ENCODE assay signal across 1 cellular context in the genomic region with DNA sequence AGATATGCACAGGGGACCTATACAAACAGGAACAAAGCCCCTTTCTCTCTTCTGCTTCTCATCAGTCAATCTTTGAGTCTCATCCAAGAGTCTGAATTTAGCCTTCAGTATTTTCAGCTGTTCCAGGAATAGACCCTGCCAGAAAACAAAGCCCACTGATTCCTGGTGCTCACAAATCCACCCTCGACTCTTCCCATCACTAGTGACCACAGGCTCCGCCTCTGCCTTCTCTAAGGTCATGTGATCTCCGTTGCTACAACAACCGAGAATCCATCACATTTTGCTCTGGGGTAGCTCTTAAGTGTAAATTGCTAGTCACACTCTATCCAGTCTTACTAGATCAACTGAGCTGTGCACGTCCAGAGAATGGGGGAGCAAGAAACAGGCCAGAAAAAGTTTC.
TF ChIP-seq lines count a peak whose summit lies in the region.

No MANE protein-coding gene starts in this region.

TF ChIP-seq in K562, 482 proteins besides CTCF, POLR2A, EP300 and RAD21 (continued from another document):
- TF ChIP-seq RAD51 (IDR thresholded peaks at IDR 0.05; ENCODE audit: borderline replicate concordance, low read depth) = 0 out of 2 replicates have a peak, but pooled peaks have one; percentile 40
- TF ChIP-seq ZNF551 (CRISPR knock-in tag; IDR thresholded peaks at IDR 0.05) = no peak
- no peak for TF ChIP-seq ZNF224 (CRISPR knock-in tag; IDR thresholded peaks at IDR 0.05)
- TF ChIP-seq ZNF121 (CRISPR knock-in tag; conservative IDR thresholded peaks at IDR 0.05) = no peak
- no peak for TF ChIP-seq ILF3 (IDR thresholded peaks at IDR 0.05; ENCODE audit: borderline replicate concordance)
- TF ChIP-seq FOXM1 (IDR thresholded peaks at IDR 0.05; ENCODE audit: low read depth) = no peak
- no peak for TF ChIP-seq FOXM1 (CRISPR knock-in tag; IDR thresholded peaks at IDR 0.05; ENCODE audit: low read depth)
- TF ChIP-seq, protein P1, sequence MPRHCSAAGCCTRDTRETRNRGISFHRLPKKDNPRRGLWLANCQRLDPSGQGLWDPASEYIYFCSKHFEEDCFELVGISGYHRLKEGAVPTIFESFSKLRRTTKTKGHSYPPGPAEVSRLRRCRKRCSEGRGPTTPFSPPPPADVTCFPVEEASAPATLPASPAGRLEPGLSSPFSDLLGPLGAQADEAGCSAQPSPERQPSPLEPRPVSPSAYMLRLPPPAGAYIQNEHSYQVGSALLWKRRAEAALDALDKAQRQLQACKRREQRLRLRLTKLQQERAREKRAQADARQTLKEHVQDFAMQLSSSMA (CRISPR knock-in tag; IDR thresholded peaks at IDR 0.05) = no peak
- no peak for TF ChIP-seq RBM22 (IDR thresholded peaks at IDR 0.05; ENCODE audit: low read depth, low read length, poor library complexity, severe bottlenecking)
- no peak for TF ChIP-seq GABPB1 (CRISPR knock-in tag; IDR thresholded peaks at IDR 0.05)
- TF ChIP-seq, protein P2, sequence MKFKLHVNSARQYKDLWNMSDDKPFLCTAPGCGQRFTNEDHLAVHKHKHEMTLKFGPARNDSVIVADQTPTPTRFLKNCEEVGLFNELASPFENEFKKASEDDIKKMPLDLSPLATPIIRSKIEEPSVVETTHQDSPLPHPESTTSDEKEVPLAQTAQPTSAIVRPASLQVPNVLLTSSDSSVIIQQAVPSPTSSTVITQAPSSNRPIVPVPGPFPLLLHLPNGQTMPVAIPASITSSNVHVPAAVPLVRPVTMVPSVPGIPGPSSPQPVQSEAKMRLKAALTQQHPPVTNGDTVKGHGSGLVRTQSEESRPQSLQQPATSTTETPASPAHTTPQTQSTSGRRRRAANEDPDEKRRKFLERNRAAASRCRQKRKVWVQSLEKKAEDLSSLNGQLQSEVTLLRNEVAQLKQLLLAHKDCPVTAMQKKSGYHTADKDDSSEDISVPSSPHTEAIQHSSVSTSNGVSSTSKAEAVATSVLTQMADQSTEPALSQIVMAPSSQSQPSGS (CRISPR knock-in tag; IDR thresholded peaks at IDR 0.05) = no peak
- TF ChIP-seq RBM14 (IDR thresholded peaks at IDR 0.05; ENCODE audit: borderline replicate concordance, insufficient read depth, low read depth, low read length) = no peak
- TF ChIP-seq ZNF764 (CRISPR knock-in tag; IDR thresholded peaks at IDR 0.05; ENCODE audit: low read depth) = no peak
- no peak for TF ChIP-seq MAFF (IDR thresholded peaks at IDR 0.05; ENCODE audit: low read length)
- TF ChIP-seq ETV5 (CRISPR knock-in tag; IDR thresholded peaks at IDR 0.05; ENCODE audit: low read depth) = no peak
- no peak for TF ChIP-seq BRD9 (IDR thresholded peaks at IDR 0.05; ENCODE audit: low read depth, partially characterized antibody)
- peak; percentile 48; the same call in 1 of the 2 replicates for TF ChIP-seq TOE1 (IDR thresholded peaks at IDR 0.05; ENCODE audit: borderline replicate concordance)
- no peak for TF ChIP-seq TOE1 (CRISPR knock-in tag; IDR thresholded peaks at IDR 0.05; ENCODE audit: borderline replicate concordance, low read depth)
- TF ChIP-seq MEF2A (IDR thresholded peaks at IDR 0.05; ENCODE audit: control insufficient read depth, low read depth, low read length) = no peak
- TF ChIP-seq, protein P3, sequence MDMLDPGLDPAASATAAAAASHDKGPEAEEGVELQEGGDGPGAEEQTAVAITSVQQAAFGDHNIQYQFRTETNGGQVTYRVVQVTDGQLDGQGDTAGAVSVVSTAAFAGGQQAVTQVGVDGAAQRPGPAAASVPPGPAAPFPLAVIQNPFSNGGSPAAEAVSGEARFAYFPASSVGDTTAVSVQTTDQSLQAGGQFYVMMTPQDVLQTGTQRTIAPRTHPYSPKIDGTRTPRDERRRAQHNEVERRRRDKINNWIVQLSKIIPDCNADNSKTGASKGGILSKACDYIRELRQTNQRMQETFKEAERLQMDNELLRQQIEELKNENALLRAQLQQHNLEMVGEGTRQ (CRISPR knock-in tag; IDR thresholded peaks at IDR 0.05) = peak; percentile 61
- TF ChIP-seq RFX1 (IDR thresholded peaks at IDR 0.05) = peak; percentile 69
- no peak for TF ChIP-seq ZFX (CRISPR knock-in tag; IDR thresholded peaks at IDR 0.05)
- TF ChIP-seq, protein P4, sequence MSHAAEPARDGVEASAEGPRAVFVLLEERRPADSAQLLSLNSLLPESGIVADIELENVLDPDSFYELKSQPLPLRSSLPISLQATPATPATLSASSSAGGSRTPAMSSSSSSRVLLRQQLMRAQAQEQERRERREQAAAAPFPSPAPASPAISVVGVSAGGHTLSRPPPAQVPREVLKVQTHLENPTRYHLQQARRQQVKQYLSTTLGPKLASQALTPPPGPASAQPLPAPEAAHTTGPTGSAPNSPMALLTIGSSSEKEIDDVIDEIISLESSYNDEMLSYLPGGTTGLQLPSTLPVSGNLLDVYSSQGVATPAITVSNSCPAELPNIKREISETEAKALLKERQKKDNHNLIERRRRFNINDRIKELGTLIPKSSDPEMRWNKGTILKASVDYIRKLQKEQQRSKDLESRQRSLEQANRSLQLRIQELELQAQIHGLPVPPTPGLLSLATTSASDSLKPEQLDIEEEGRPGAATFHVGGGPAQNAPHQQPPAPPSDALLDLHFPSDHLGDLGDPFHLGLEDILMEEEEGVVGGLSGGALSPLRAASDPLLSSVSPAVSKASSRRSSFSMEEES (CRISPR knock-in tag; IDR thresholded peaks at IDR 0.05) = peak; percentile 79
- TF ChIP-seq ERF (CRISPR knock-in tag; IDR thresholded peaks at IDR 0.05) = no peak
- no peak for TF ChIP-seq ZNF41 (CRISPR knock-in tag; conservative IDR thresholded peaks at IDR 0.05)
- TF ChIP-seq, protein P5, sequence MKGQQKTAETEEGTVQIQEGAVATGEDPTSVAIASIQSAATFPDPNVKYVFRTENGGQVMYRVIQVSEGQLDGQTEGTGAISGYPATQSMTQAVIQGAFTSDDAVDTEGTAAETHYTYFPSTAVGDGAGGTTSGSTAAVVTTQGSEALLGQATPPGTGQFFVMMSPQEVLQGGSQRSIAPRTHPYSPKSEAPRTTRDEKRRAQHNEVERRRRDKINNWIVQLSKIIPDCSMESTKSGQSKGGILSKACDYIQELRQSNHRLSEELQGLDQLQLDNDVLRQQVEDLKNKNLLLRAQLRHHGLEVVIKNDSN (CRISPR knock-in tag; IDR thresholded peaks at IDR 0.05) = peak; percentile 41
- TF ChIP-seq, protein P6, sequence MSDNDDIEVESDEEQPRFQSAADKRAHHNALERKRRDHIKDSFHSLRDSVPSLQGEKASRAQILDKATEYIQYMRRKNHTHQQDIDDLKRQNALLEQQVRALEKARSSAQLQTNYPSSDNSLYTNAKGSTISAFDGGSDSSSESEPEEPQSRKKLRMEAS (CRISPR knock-in tag; IDR thresholded peaks at IDR 0.05) = no peak
TF ChIP-seq in K562: peak in this region for 6.
